9 cellular contexts compared by ENCODE assay signal in the genomic region with DNA sequence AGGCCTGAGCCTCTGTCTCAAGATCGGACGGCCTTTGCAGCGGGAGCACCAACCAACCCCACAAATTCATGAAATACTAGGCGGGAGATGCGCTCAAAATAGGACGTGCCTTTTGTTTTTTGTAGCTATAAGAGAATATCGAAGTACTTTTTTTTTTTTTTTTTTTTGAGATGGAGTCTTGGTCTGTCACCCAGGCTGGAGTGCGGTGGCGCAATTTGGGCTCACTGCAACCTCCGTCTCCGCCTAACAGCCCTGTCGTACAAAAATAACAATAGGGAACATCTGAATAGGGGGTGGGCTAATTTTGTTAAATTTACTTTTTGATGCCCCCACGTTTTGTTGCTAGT. TPM values are rescaled to one million over a fixed set of nuclear protein-coding genes. Genes with fewer than 3 reads are reported as not detected.
DNase-seq lines count a peak whose midpoint lies in the region; ATAC-seq, FAIRE-seq and TF ChIP-seq lines count a peak whose summit lies in the region.
"Had no signal": no experiment of that assay in that cellular context is flagged by ENCODE, and none has a peak within 500 bp of the region (broad histone marks: within the 10 kb centered on the region; RNA-seq: fewer than 3 reads in every experiment).

No MANE protein-coding gene starts in this region.

- no peak for FAIRE-seq in endothelial cell of umbilical vein (lab: Jason Lieb, UNC)
- FAIRE-seq: GM18507 had no signal

- H3K36me3 ChIP-seq in endothelial cell of umbilical vein (ENCODE audit: control insufficient read depth in 2 of 2, extremely low read depth in 1 of 2, insufficient read depth in 2 of 2, low read length in 2 of 2) (no peaks in the 10 kb centered on the region), trophoblast cell (ENCODE audit: control insufficient read depth in 1 of 2, insufficient read depth in 2 of 2, low read length in 2 of 2) (no peaks in the 10 kb centered on the region)

- POLR2A ChIA-PET in endothelial cell of umbilical vein (lab: Charles Lee) = no interaction called here

- no peaks in the 10 kb centered on the region for H3K9me1 ChIP-seq in endothelial cell of umbilical vein (replicated peaks; ENCODE audit: control insufficient read depth, extremely low read depth, insufficient read depth, low read length)

- WGBS in trophoblast cell (ENCODE audit: extremely low coverage, insufficient coverage, insufficient read length) = no CpG with 5 or more reads among the region's 13 CpGs

- H4K12ac ChIP-seq in trophoblast cell (ENCODE audit: low read depth, low read length) = no peak overlapping the region

- H3K27me3 ChIP-seq in endothelial cell of umbilical vein (ENCODE audit: control insufficient read depth in 2 of 2, insufficient read depth in 2 of 2, low read length in 2 of 2) (no peaks in the 10 kb centered on the region), trophoblast cell (ENCODE audit: insufficient read depth, low read length) (no peaks in the 10 kb centered on the region)

- H3K9me3 Mint-ChIP-seq in activated naive CD4-positive, alpha-beta T cell treated with anti-CD3 and anti-CD28 coated beads, Interleukin-2, amount 10 ng/mL, durations not matched to agents 7 days and 5 days = peaks cover 3% of the 10 kb centered on the region

- no peak for TF ChIP-seq POLR2A in endothelial cell of umbilical vein (IDR thresholded peaks at IDR 0.05; ENCODE audit: low read depth, low read length)

- H3K27me3 Mint-ChIP-seq in activated naive CD4-positive, alpha-beta T cell treated with anti-CD3 and anti-CD28 coated beads, Interleukin-2, amount 10 ng/mL, durations not matched to agents 7 days and 5 days = peaks cover 77% of the 10 kb centered on the region

- dilution Hi-C loops in endothelial cell of umbilical vein (cut with MboI; ENCODE audit: extremely low pct_ligation_motif_present, low sequenced_read_pairs) = no loop called here

- H2AK5ac ChIP-seq in trophoblast cell (ENCODE audit: low read length) = no peak overlapping the region

- H3K4me1 ChIP-seq in endothelial cell of umbilical vein (ENCODE audit: control insufficient read depth, extremely low read depth, insufficient read depth, low read length) (peaks cover 29% of the 10 kb centered on the region), trophoblast cell (ENCODE audit: control insufficient read depth in 1 of 2, insufficient read depth in 2 of 2, low read length in 2 of 2) (peaks cover 25 to 43% of the 10 kb centered on the region in 2 experiments)

- H3K27ac ChIP-seq in endothelial cell of umbilical vein (ENCODE audit: insufficient read depth, low read depth, low read length) = no peak overlapping the region
- H3K27ac ChIP-seq in trophoblast cell (ENCODE audit: low read depth, low read length) = peak overlapping the region; percentile 64

- H3K23ac ChIP-seq in trophoblast cell (ENCODE audit: low read length) = no peak overlapping the region

- H3K79me2 ChIP-seq in endothelial cell of umbilical vein (ENCODE audit: control insufficient read depth, insufficient read depth, low read length) (no peaks in the 10 kb centered on the region), trophoblast cell (ENCODE audit: control insufficient read depth, insufficient read depth, low read length, poor library complexity) (peaks cover 5% of the 10 kb centered on the region)

- peaks cover 25% of the 10 kb centered on the region for H3K4me1 Mint-ChIP-seq in activated naive CD4-positive, alpha-beta T cell treated with anti-CD3 and anti-CD28 coated beads, Interleukin-2, amount 10 ng/mL, durations not matched to agents 7 days and 5 days

- H3K79me1 ChIP-seq in trophoblast cell (ENCODE audit: low read length) = peaks cover 38% of the 10 kb centered on the region

- H3K36me3 Mint-ChIP-seq in activated naive CD4-positive, alpha-beta T cell treated with anti-CD3 and anti-CD28 coated beads, Interleukin-2, amount 10 ng/mL, durations not matched to agents 7 days and 5 days = peaks cover 4% of the 10 kb centered on the region

- H3K9ac ChIP-seq in endothelial cell of umbilical vein (replicated peaks; ENCODE audit: extremely low read depth, insufficient read depth, low read length) (no peak overlapping the region), trophoblast cell (ENCODE audit: low read length) (no peak overlapping the region)

- intact Hi-C loops in endothelial cell of umbilical vein (cut with micrococcal nuclease) = loop anchor here (1.0 to 2.0 kb wide), 2 partner anchors 88 to 164 kb away; a partner anchor contains a TSS

- peak overlapping the region in 2 of 3 experiments; percentile 45 to 46 for H3K4me3 ChIP-seq in endothelial cell of umbilical vein (replicated peaks in 1 of 3; ENCODE audit: insufficient read depth in 1 of 3, low read depth in 1 of 3, low read length in 3 of 3)
- H3K4me3 ChIP-seq in trophoblast cell (ENCODE audit: low read depth, low read length) = no peak overlapping the region

- no peak for DNase-seq in activated naive CD4-positive, alpha-beta T cell treated with anti-CD3 and anti-CD28 coated beads, Interleukin-2, amount 10 ng/mL, durations not matched to agents 7 days and 5 days
- no peak for DNase-seq in activated naive CD4-positive, alpha-beta T cell treated with anti-CD3 and anti-CD28 coated beads, Interleukin-2, amount 50 U/mL, for 16 hours
- peak; percentile 60 for DNase-seq in NOMO-1 treated with dmso at 0.1 percent for 144 hours (lab: John Stamatoyannopoulos, UW; ENCODE audit: unreplicated experiment)
- DNase-seq in endothelial cell of umbilical vein (ENCODE audit: low read depth, low spot score) = peak; percentile 10
- peak; percentile 42 to 65 for DNase-seq in trophoblast cell
- no peak for DNase-seq in SK-N-DZ (ENCODE audit: low spot score)

- H4K8ac ChIP-seq in trophoblast cell (ENCODE audit: low read depth, low read length) = no peak overlapping the region

- H2BK120ac ChIP-seq in trophoblast cell (ENCODE audit: insufficient read depth, low read length, poor library complexity) = peak overlapping the region; percentile 40

- no peak overlapping the region for H3K27ac Mint-ChIP-seq in activated naive CD4-positive, alpha-beta T cell treated with anti-CD3 and anti-CD28 coated beads, Interleukin-2, amount 10 ng/mL, durations not matched to agents 7 days and 5 days

- H3K18ac ChIP-seq in trophoblast cell (ENCODE audit: low read length) = no peak overlapping the region

- peak overlapping the region; percentile 77 for H3K4me3 Mint-ChIP-seq in activated naive CD4-positive, alpha-beta T cell treated with anti-CD3 and anti-CD28 coated beads, Interleukin-2, amount 10 ng/mL, durations not matched to agents 7 days and 5 days

- H3K9me3 ChIP-seq in endothelial cell of umbilical vein (replicated peaks; ENCODE audit: control insufficient read depth, insufficient read depth, low read length) (no peaks in the 10 kb centered on the region), trophoblast cell (ENCODE audit: insufficient read depth, low read depth, low read length) (peaks cover 1% of the 10 kb centered on the region)

- BruUV-seq in endothelial cell of umbilical vein (replicated peaks; lab: Mats Ljungman, UMichigan) = no TSS peak

- CTCF ChIA-PET in activated naive CD4-positive, alpha-beta T cell treated with anti-CD3 and anti-CD28 coated beads, Interleukin-2, amount 10 ng/mL, durations not matched to agents 7 days and 5 days (lab: Charles Lee) = interaction anchor here (0.9 kb wide), 1 partner anchor 88 kb away, joined by 4 read pairs; no protein-coding TSS in a partner anchor
- CTCF ChIA-PET in endothelial cell of umbilical vein (lab: Charles Lee) = interaction anchor here (1.1 to 2.2 kb wide), 3 partner anchors 31 to 88 kb away, joined by 4 to 17 read pairs (median 4); no protein-coding TSS in a partner anchor

- H3K4ac ChIP-seq in trophoblast cell (ENCODE audit: low read depth, low read length) = no peak overlapping the region

- H4K91ac ChIP-seq in trophoblast cell (ENCODE audit: low read depth, low read length) = peak overlapping the region; percentile 57

- no peak overlapping the region for H2BK12ac ChIP-seq in trophoblast cell (ENCODE audit: low read length)

- peak overlapping the region; percentile 52 for H2AFZ ChIP-seq in endothelial cell of umbilical vein (ENCODE audit: low read depth, low read length)
- H2AFZ ChIP-seq in trophoblast cell (ENCODE audit: insufficient read depth, low read length, poor library complexity) = no peak overlapping the region

- peak in 1 of 2 donors; percentile 9 for TF ChIP-seq CTCF in endothelial cell of umbilical vein (IDR thresholded peaks at IDR 0.05; ENCODE audit: extremely low read depth in 1 of 2, insufficient read depth in 1 of 2, low read depth in 1 of 2, low read length in 2 of 2)

- ATAC-seq in GM18858 (IDR thresholded peaks at IDR 0.05; ENCODE audit: unreplicated experiment) (no peak), GM21381 (IDR thresholded peaks at IDR 0.05; ENCODE audit: unreplicated experiment) (no peak)

- no peak overlapping the region for H3K14ac ChIP-seq in trophoblast cell (ENCODE audit: low read length)

- H4K20me1 ChIP-seq in endothelial cell of umbilical vein (replicated peaks; ENCODE audit: control insufficient read depth, extremely low read depth, insufficient read depth, low read length) = no peaks in the 10 kb centered on the region

- H3K4me2 ChIP-seq in endothelial cell of umbilical vein (ENCODE audit: insufficient read depth, low read length) (peak overlapping the region; percentile 47), trophoblast cell (ENCODE audit: low read length) (peak overlapping the region; percentile 66)

- no peak overlapping the region for H2BK5ac ChIP-seq in trophoblast cell (ENCODE audit: low read depth, low read length, poor library complexity)

RNA-seq across cellular contexts. Expression of a gene that starts 5.9 kb away (rescaled TPM):
- 73.2 and 80.3 TPM in 2 replicates for total RNA-seq in endothelial cell of umbilical vein
- 99.2 and 128 TPM in 2 replicates for polyA plus RNA-seq in endothelial cell of umbilical vein
- 78.6 and 88.9 TPM in 2 replicates for polyA plus RNA-seq in endothelial cell of umbilical vein (2011; cell fraction: cytosol; rRNA removed)
- polyA plus RNA-seq in endothelial cell of umbilical vein (2011; cell fraction: nucleus; rRNA removed) = 47.8 and 51.7 TPM in 2 replicates
- polyA plus RNA-seq in endothelial cell of umbilical vein (2012) = 86.4 and 95.8 TPM in 2 replicates
- 56.4 and 61.2 TPM in 2 replicates for polyA minus RNA-seq in endothelial cell of umbilical vein
- 10.5 TPM for polyA minus RNA-seq in endothelial cell of umbilical vein (2011; cell fraction: cytosol; rRNA and poly(A)+ RNA removed)
- polyA minus RNA-seq in endothelial cell of umbilical vein (2011; cell fraction: nucleus; rRNA and poly(A)+ RNA removed) = 14.7 and 17.8 TPM in 2 replicates
- 167 and 171 TPM in 2 replicates for polyA plus RNA-seq in trophoblast cell (2013)
- polyA plus RNA-seq in SK-N-DZ (2014; cell fraction: cytosol; rRNA removed) = 173 and 229 TPM in 2 replicates
- polyA plus RNA-seq in SK-N-DZ (2014; cell fraction: nucleus; rRNA removed) = 78.9 and 98.7 TPM in 2 replicates

RNA-seq across cellular contexts. Expression of a gene that starts 44.7 kb away (rescaled TPM):
- total RNA-seq in endothelial cell of umbilical vein = 14.8 and 16.6 TPM in 2 replicates
- 10.3 and 12.3 TPM in 2 replicates for polyA plus RNA-seq in endothelial cell of umbilical vein
- 10.4 and 11.5 TPM in 2 replicates for polyA plus RNA-seq in endothelial cell of umbilical vein (2011; cell fraction: cytosol; rRNA removed)
- polyA plus RNA-seq in endothelial cell of umbilical vein (2011; cell fraction: nucleus; rRNA removed) = 22.0 and 24.5 TPM in 2 replicates
- polyA plus RNA-seq in endothelial cell of umbilical vein (2012) = 16.3 and 16.8 TPM in 2 replicates
- 11.5 and 15.7 TPM in 2 replicates for polyA minus RNA-seq in endothelial cell of umbilical vein
- polyA minus RNA-seq in endothelial cell of umbilical vein (2011; cell fraction: cytosol; rRNA and poly(A)+ RNA removed) = 6.6 TPM
- polyA minus RNA-seq in endothelial cell of umbilical vein (2011; cell fraction: nucleus; rRNA and poly(A)+ RNA removed) = 9.0 and 9.9 TPM in 2 replicates
- 21.0 and 22.0 TPM in 2 replicates for polyA plus RNA-seq in trophoblast cell (2013)
- 33.5 and 49.0 TPM in 2 replicates for polyA plus RNA-seq in SK-N-DZ (2014; cell fraction: cytosol; rRNA removed)
- polyA plus RNA-seq in SK-N-DZ (2014; cell fraction: nucleus; rRNA removed) = 31.5 and 43.3 TPM in 2 replicates

Comparison
In these comparisons a context has a peak if more than half of its experiments do, and no peak if none do; other contexts are left out.
1. DNase-seq: peak in NOMO-1 treated with dmso at 0.1 percent for 144 hours (single experiment), endothelial cell of umbilical vein (single experiment) and trophoblast cell (2 of 2); none in activated naive CD4-positive, alpha-beta T cell treated with anti-CD3 and anti-CD28 coated beads, Interleukin-2, amount 10 ng/mL, durations not matched to agents 7 days and 5 days (single experiment), activated naive CD4-positive, alpha-beta T cell treated with anti-CD3 and anti-CD28 coated beads, Interleukin-2, amount 50 U/mL, for 16 hours (single experiment) and SK-N-DZ (single experiment).